Comparison of ENCODE assay signal across 8 cellular contexts in the genomic region with DNA sequence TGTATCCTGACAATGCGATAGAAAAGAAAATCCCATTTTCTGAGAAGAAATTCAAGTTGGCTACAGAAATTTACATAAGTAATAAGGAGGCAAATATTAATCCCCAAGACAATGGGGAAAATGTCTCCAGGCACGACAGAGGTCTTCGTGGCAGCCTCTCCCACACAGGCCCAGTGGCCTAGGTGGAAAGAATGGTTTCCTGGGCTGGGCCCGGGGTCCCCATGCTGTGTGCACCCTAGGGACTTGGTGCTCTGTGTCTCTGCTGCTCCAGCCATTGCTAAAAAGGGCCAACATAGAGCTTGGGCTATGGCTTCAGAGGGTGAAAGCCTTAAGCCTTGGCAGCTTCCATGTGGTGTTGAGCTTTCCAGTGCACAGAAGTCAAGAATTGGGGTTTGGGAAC.
"Had no signal": no experiment of that assay in that cellular context is flagged by ENCODE, and none has a peak within 500 bp of the region (broad histone marks: within the 10 kb centered on the region; RNA-seq: fewer than 3 reads in every experiment).

No MANE protein-coding gene starts in this region.

- H3K9me3 ChIP-seq: HAP-1 had no signal

- H3K4me3 ChIP-seq: GM23248, GM23338, HAP-1 had no signal

- H3K27ac ChIP-seq: GM23248 had no signal

- H3K36me3 ChIP-seq: HAP-1 had no signal

- DNase-seq: GM23248, GOT3, H7, H9, HCEC 1CT, HFFc6 had no signal
